ENCODE assay signal across 18 cellular contexts in the genomic region with DNA sequence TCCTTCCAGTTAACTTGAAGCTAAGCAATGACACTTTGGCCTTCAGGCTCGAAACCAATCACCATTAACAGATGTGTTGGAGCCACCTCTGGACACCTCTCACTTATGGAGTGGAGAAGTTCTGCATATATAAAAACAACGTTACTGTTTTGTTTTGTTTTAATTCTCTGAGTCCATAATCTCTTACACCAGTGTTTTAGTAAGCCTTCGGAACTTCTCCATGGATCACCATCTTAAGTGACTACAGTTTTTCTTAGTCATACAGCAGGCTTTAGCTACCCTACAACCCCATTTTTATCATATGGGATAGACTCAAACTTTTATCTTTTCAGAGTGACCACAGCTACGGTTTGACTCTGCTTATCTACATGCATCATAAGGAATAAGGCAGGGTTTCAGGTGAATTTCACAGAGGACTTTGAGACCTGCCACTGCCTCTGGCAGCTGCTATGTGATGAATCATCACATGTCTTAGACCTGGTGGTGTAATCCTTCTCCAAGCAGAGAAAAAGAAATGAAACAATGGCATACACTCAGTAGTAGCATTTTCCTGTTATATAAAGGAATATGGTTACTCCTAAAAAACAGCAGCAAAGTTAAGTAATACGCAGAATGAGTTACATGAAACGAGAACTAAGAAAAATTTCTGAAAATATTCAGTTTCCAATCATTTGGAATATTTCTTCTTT. TPM values are rescaled to one million over a fixed set of nuclear protein-coding genes. Genes with fewer than 3 reads are reported as not detected.
A peak's percentile ranks its signal among the peaks of the same experiment; 100 is the strongest.
DNase-seq lines count a peak whose midpoint lies in the region; ATAC-seq and TF ChIP-seq lines count a peak whose summit lies in the region.
"Had no signal": no experiment of that assay in that cellular context is flagged by ENCODE, and none has a peak within 500 bp of the region (broad histone marks: within the 10 kb centered on the region; RNA-seq: fewer than 3 reads in every experiment).

No MANE protein-coding gene starts in this region.

- no peak overlapping the region for H2BK120ac ChIP-seq in mesendoderm (ENCODE audit: low read depth, low read length)

- intact Hi-C loops in left ventricle myocardium superior (cut with micrococcal nuclease), result no loop called here
- intact Hi-C loops in ascending aorta (cut with DNase I), result loop anchor here (10.0 kb wide), 1 partner anchor 432 kb away; no protein-coding TSS in a partner anchor

- H4K8ac ChIP-seq in mesendoderm (ENCODE audit: low read depth, low read length), result no peak overlapping the region

- ATAC-seq in left ventricle myocardium superior, result no peak

- H2BK5ac ChIP-seq in mesendoderm (ENCODE audit: low read length), result no peak overlapping the region

- H3K9me3 ChIP-seq in ascending aorta, result no peaks in the 10 kb centered on the region
- H3K9me3 ChIP-seq: upper lobe of left lung had no signal

- DNase-seq in Caki2 (ENCODE audit: low read depth) (peak; percentile 44), NCI-H226 (peak; percentile 73), dermis blood vessel endothelial cell (peak; percentile 20), mesendoderm (peak; percentile 29), left ventricle myocardium superior (no peak), ascending aorta (ENCODE audit: low spot score in 2 of 2) (no peak), SKM-1 (lab: John Stamatoyannopoulos, UW; ENCODE audit: unreplicated experiment) (no peak), H7 (no peak)
- DNase-seq: activated B cell treated with CpG ODN at 0.5 μM for 24 hours; activated naive CD8-positive, alpha-beta T cell treated with anti-CD3 and anti-CD28 coated beads, Interleukin-2, amount 10 ng/mL, durations not matched to agents 7 days and 5 days; H9; midbrain; MM.1S; posterior cingulate gyrus; stimulated activated CD4-positive, alpha-beta T cell treated with anti-CD3 and anti-CD28 coated beads, Interleukin-2, amount 100 ng/mL, for 24 hours; upper lobe of left lung had no signal

- H3K18ac ChIP-seq in mesendoderm (ENCODE audit: low read length), result no peak overlapping the region

- H3K4me3 ChIP-seq in mesendoderm (ENCODE audit: low read length) (no peak overlapping the region), ascending aorta (no peak overlapping the region), H7 (ENCODE audit: insufficient read depth, low read depth, low read length) (no peak overlapping the region)
- H3K4me3 ChIP-seq: coronary artery, upper lobe of left lung had no signal

- no peaks in the 10 kb centered on the region for H3K79me1 ChIP-seq in mesendoderm (ENCODE audit: low read length)

- H3K4me1 ChIP-seq in mesendoderm (ENCODE audit: control insufficient read depth, low read depth, low read length) (no peaks in the 10 kb centered on the region), ascending aorta (no peaks in the 10 kb centered on the region)
- H3K4me1 ChIP-seq: upper lobe of left lung had no signal

- H3K56ac ChIP-seq in mesendoderm (ENCODE audit: low read length), result no peak overlapping the region

- H3K9ac ChIP-seq in mesendoderm (ENCODE audit: low read length), result no peak overlapping the region

- no peak overlapping the region for H3K4me2 ChIP-seq in mesendoderm (ENCODE audit: low read length)

- H3K27me3 ChIP-seq in mesendoderm (ENCODE audit: insufficient read depth, low read length, poor library complexity) (no peaks in the 10 kb centered on the region), ascending aorta (no peaks in the 10 kb centered on the region), H7 (ENCODE audit: control insufficient read depth, insufficient read depth, low read length) (no peaks in the 10 kb centered on the region)
- H3K27me3 ChIP-seq: upper lobe of left lung had no signal

- no peaks in the 10 kb centered on the region for H3K79me2 ChIP-seq in mesendoderm (ENCODE audit: control insufficient read depth, insufficient read depth, low read length)

- no peak overlapping the region for H4K5ac ChIP-seq in mesendoderm (ENCODE audit: low read length)

- H3K23ac ChIP-seq in mesendoderm (ENCODE audit: low read length), result no peak overlapping the region

- no peak for TF ChIP-seq CTCF in ascending aorta (IDR thresholded peaks at IDR 0.05)

- no CpG with 5 or more reads among the region's 6 CpGs for WGBS in mesendoderm (ENCODE audit: extremely low coverage, insufficient coverage, low lambda C conversion rate)

- in situ Hi-C loops in Caki2 (cut with HindIII; ENCODE audit: low pct_unique_long_range_greater_than_20kb, low sequenced_read_pairs), result no loop called here

- no peak overlapping the region for H2AK5ac ChIP-seq in mesendoderm (ENCODE audit: low read length)

- H3K4ac ChIP-seq in mesendoderm (ENCODE audit: low read depth, low read length), result no peak overlapping the region

- H2BK15ac ChIP-seq in mesendoderm (replicated peaks; ENCODE audit: low read depth), result no peak overlapping the region

- H3K27ac ChIP-seq in mesendoderm (ENCODE audit: low read depth, low read length) (no peak overlapping the region), ascending aorta (no peak overlapping the region)
- H3K27ac ChIP-seq: coronary artery, HL-60, upper lobe of left lung had no signal

- H3K36me3 ChIP-seq in mesendoderm (ENCODE audit: control insufficient read depth, insufficient read depth, low read length) (no peaks in the 10 kb centered on the region), ascending aorta (no peaks in the 10 kb centered on the region), H7 (replicated peaks; ENCODE audit: control insufficient read depth, insufficient read depth, low read length) (no peaks in the 10 kb centered on the region)
- H3K36me3 ChIP-seq: upper lobe of left lung had no signal

RNA-seq across cellular contexts. Expression of a gene that starts 5.5 kb away (rescaled TPM):
- 257 and 294 TPM in 2 replicates for total RNA-seq in Caki2 (2014; rRNA removed; shearing (Covaris generic); ENCODE audit: low replicate concordance)
- total RNA-seq in dermis blood vessel endothelial cell (10.7 and 13.8 TPM in 2 replicates), left ventricle myocardium superior (92.0 TPM), ascending aorta (2.4 TPM)
- 86.9 TPM for polyA plus RNA-seq in mesendoderm (2013, experiment 1 of 2)
- 88.9 TPM for polyA plus RNA-seq in mesendoderm (2013, experiment 2 of 2)
- total RNA-seq in H7 (2014; rRNA removed; shearing (Covaris generic)), result 109 and 118 TPM in 2 replicates

Comparison
In these comparisons a context has a peak if more than half of its experiments do, and no peak if none do; other contexts are left out.
1. DNase-seq: peak in Caki2 (single experiment), NCI-H226 (single experiment), dermis blood vessel endothelial cell (single experiment) and mesendoderm (single experiment); none in left ventricle myocardium superior (single experiment), ascending aorta (0 of 2), SKM-1 (single experiment) and H7 (single experiment).